ENCODE assay signal across 16 cellular contexts in genomic region chr15:82051664-82052063, GRCh38. TPM values are rescaled to one million over a fixed set of nuclear protein-coding genes. Genes with fewer than 3 reads are reported as not detected.
DNase-seq lines count a peak whose midpoint lies in the region; ATAC-seq, FAIRE-seq and TF ChIP-seq lines count a peak whose summit lies in the region.
"Had no signal": no experiment of that assay in that cellular context is flagged by ENCODE, and none has a peak within 500 bp of the region (broad histone marks: within the 10 kb centered on the region; RNA-seq: fewer than 3 reads in every experiment).

No MANE protein-coding gene starts in this region.

- H3K27ac Mint-ChIP-seq in CD14-positive monocyte = no peak overlapping the region
- H3K27ac Mint-ChIP-seq: activated T-helper 17 cell treated with anti-CD3 and anti-CD28 coated beads, Interleukin-2, amount 50 U/mL, for 72 hours; T-cell had no signal

- intact Hi-C loops in CD14-positive monocyte (cut with micrococcal nuclease) = no loop called here

- peaks cover 22 to 32% (median 24%) of the 10 kb centered on the region in 3 donors for H3K27me3 Mint-ChIP-seq in CD14-positive monocyte (ENCODE audit: low read depth in 3 of 3)

- H3K27ac ChIP-seq in brain microvascular endothelial cell = no peak overlapping the region
- no peak overlapping the region for H3K27ac ChIP-seq in small intestine (ENCODE audit: low read depth in 1 of 2, low read length in 1 of 2)
- H3K27ac ChIP-seq: RWPE1 had no signal

- no peak for ATAC-seq in GM19351 (IDR thresholded peaks at IDR 0.05; ENCODE audit: unreplicated experiment)
- ATAC-seq: activated T-helper 17 cell treated with anti-CD3 and anti-CD28 coated beads, Interleukin-2, amount 50 U/mL, for 72 hours; T-cell had no signal

- DNase-seq in BE2C = no peak
- DNase-seq in M059J (ENCODE audit: low read depth) = peak; percentile 43
- peak; percentile 22 for DNase-seq in brain microvascular endothelial cell
- peak; percentile 15 for DNase-seq in inferior parietal cortex (ENCODE audit: extremely low spot score)
- no peak for DNase-seq in CD14-positive monocyte (ENCODE audit: low spot score)
- DNase-seq in small intestine = no peak
- no peak for DNase-seq in T-helper 1 cell
- DNase-seq: COR-L47, foreskin fibroblast, NCI-H1436, NCI-H2171 treated with DMSO at 0.1 percent for 48 hours, T-cell had no signal

- in situ Hi-C loops in brain microvascular endothelial cell (cut with HindIII; ENCODE audit: low pct_ligation_motif_present, low sequenced_read_pairs) = no loop called here

- peaks cover 10% of the 10 kb centered on the region for H3K4me1 Mint-ChIP-seq in CD14-positive monocyte
- H3K4me1 Mint-ChIP-seq: activated T-helper 17 cell treated with anti-CD3 and anti-CD28 coated beads, Interleukin-2, amount 50 U/mL, for 72 hours had no signal

- H3K27me3 ChIP-seq in BE2C = no peaks in the 10 kb centered on the region
- no peaks in the 10 kb centered on the region for H3K27me3 ChIP-seq in brain microvascular endothelial cell (replicated peaks)
- H3K27me3 ChIP-seq in small intestine (ENCODE audit: control insufficient read depth in 2 of 2, insufficient read depth in 2 of 2, low read length in 2 of 2) = peaks cover 3 to 9% of the 10 kb centered on the region in 2 donors

- TF ChIP-seq CTCF in BE2C (IDR thresholded peaks at IDR 0.05; ENCODE audit: low read depth, low read length) (0 out of 2 replicates have a peak, but pooled peaks have one; percentile 13), brain microvascular endothelial cell (IDR thresholded peaks at IDR 0.05; ENCODE audit: low read depth, low read length, missing control alignments) (no peak), CD14-positive monocyte (IDR thresholded peaks at IDR 0.05) (no peak)

- FAIRE-seq in small intestine (lab: Jason Lieb, UNC) = no peak

- H3K9me3 ChIP-seq in BE2C (no peaks in the 10 kb centered on the region), small intestine (ENCODE audit: control insufficient read depth, low read depth) (no peaks in the 10 kb centered on the region)

- H3K36me3 Mint-ChIP-seq in CD14-positive monocyte = peaks cover 5 to 6% of the 10 kb centered on the region in 2 donors
- H3K36me3 Mint-ChIP-seq: T-cell had no signal

- H3K4me3 ChIP-seq in BE2C (ENCODE audit: low read depth, low read length) = no peak overlapping the region
- H3K4me3 ChIP-seq in brain microvascular endothelial cell (ENCODE audit: low read depth, low read length) = no peak overlapping the region
- no peak overlapping the region for H3K4me3 ChIP-seq in small intestine (ENCODE audit: low read depth in 1 of 2, low read length in 2 of 2)

- H3K36me3 ChIP-seq in BE2C = no peaks in the 10 kb centered on the region
- H3K36me3 ChIP-seq in brain microvascular endothelial cell (replicated peaks) = no peaks in the 10 kb centered on the region
- H3K36me3 ChIP-seq in small intestine (ENCODE audit: control insufficient read depth in 2 of 2, insufficient read depth in 2 of 2, low read length in 2 of 2) = no peaks in the 10 kb centered on the region

- WGBS in small intestine, 3 donors = 51 to 56% (median 53%) methylated on average over 6 of the region's 6 CpGs

- H3K9me3 Mint-ChIP-seq in CD14-positive monocyte = peaks cover 0 to 4% (median 0%) of the 10 kb centered on the region in 7 donors
- H3K9me3 Mint-ChIP-seq: activated T-helper 17 cell treated with anti-CD3 and anti-CD28 coated beads, Interleukin-2, amount 50 U/mL, for 72 hours; T-cell had no signal

- H3K4me1 ChIP-seq in BE2C = peaks cover 3% of the 10 kb centered on the region
- no peaks in the 10 kb centered on the region for H3K4me1 ChIP-seq in small intestine (ENCODE audit: control insufficient read depth in 2 of 2, insufficient read depth in 1 of 2, low read depth in 1 of 2, low read length in 1 of 2)

- H3K4me3 Mint-ChIP-seq in CD14-positive monocyte = no peak overlapping the region
- H3K4me3 Mint-ChIP-seq: activated T-helper 17 cell treated with anti-CD3 and anti-CD28 coated beads, Interleukin-2, amount 50 U/mL, for 72 hours; T-cell had no signal

RNA-seq across cellular contexts. Expression of gene MEX3B, which starts 5.8 kb away (rescaled TPM):
- 22.0 TPM for polyA plus RNA-seq in BE2C (2012; ENCODE audit: insufficient read depth, insufficient read length, low read depth)
- total RNA-seq in M059J (2014; rRNA removed; shearing (Covaris generic)) = 1.6 and 4.1 TPM in 2 replicates
- polyA plus RNA-seq in CD14-positive monocyte (under 1 TPM in 1 of 2 donors, not detected in 1; 0.05 TPM), small intestine (under 1 TPM in 1 of 3 donors, not detected in 2; 0.95 TPM)
- total RNA-seq: G401 had no signal

Comparison
In these comparisons a context has a peak if more than half of its experiments do, and no peak if none do; other contexts are left out.
1. DNase-seq: peak in M059J (single experiment), brain microvascular endothelial cell (single experiment) and inferior parietal cortex (single experiment); none in BE2C (single experiment), CD14-positive monocyte (single experiment), small intestine (single experiment) and T-helper 1 cell (0 of 5).